In genomic region chr11:123137496-123138270, GRCh38 we compare ENCODE assay signal across 8 cellular contexts. TPM values are rescaled to one million over a fixed set of nuclear protein-coding genes. Genes with fewer than 3 reads are reported as not detected.
DNase-seq lines count a peak whose midpoint lies in the region; ATAC-seq and TF ChIP-seq lines count a peak whose summit lies in the region.

No MANE protein-coding gene starts in this region.

- no peaks in the 10 kb centered on the region for H3K4me1 ChIP-seq in naive thymus-derived CD4-positive, alpha-beta T cell (ENCODE audit: control insufficient read depth in 2 of 2, insufficient read depth in 2 of 2, low read length in 2 of 2)

- DNase-seq in Ammon's horn (ENCODE audit: low spot score) = peak; percentile 64
- DNase-seq in NCI-H2227 treated with DMSO at 0.1 percent for 48 hours (lab: John Stamatoyannopoulos, UW) = peak; percentile 59
- DNase-seq in fibroblast of mammary gland (ENCODE audit: low read depth) = peak; percentile 87
- DNase-seq in naive thymus-derived CD4-positive, alpha-beta T cell = no peak
- DNase-seq in RKO (ENCODE audit: low spot score) = no peak
- no peak for DNase-seq in stimulated activated CD4-positive, alpha-beta T cell treated with anti-CD3 and anti-CD28 coated beads, Interleukin-15, amount 100 ng/mL, for 24 hours

- no peak overlapping the region for H3K4me3 ChIP-seq in fibroblast of mammary gland (ENCODE audit: control insufficient read depth, low read depth, low read length)
- H3K4me3 ChIP-seq in naive thymus-derived CD4-positive, alpha-beta T cell (ENCODE audit: low read length) = no peak overlapping the region

- no peaks in the 10 kb centered on the region for H3K27me3 ChIP-seq in naive thymus-derived CD4-positive, alpha-beta T cell (ENCODE audit: control insufficient read depth in 2 of 2, insufficient read depth in 2 of 2, low read length in 2 of 2)

- H3K27ac Mint-ChIP-seq in naive thymus-derived CD4-positive, alpha-beta T cell = no peak overlapping the region

- no peak overlapping the region for H3K27ac ChIP-seq in naive thymus-derived CD4-positive, alpha-beta T cell (ENCODE audit: low read depth, low read length)

- TF ChIP-seq CTCF in fibroblast of mammary gland (conservative IDR thresholded peaks at IDR 0.05; ENCODE audit: control insufficient read depth, insufficient read depth, low read depth, low read length) = peak; percentile 24

- peak overlapping the region in 3 of 10 donors; percentile 19 to 39 (median 21) for H3K4me3 Mint-ChIP-seq in naive thymus-derived CD4-positive, alpha-beta T cell

- no peaks in the 10 kb centered on the region for H3K9me3 Mint-ChIP-seq in naive thymus-derived CD4-positive, alpha-beta T cell

- no peaks in the 10 kb centered on the region for H3K9me3 ChIP-seq in naive thymus-derived CD4-positive, alpha-beta T cell (ENCODE audit: control insufficient read depth in 2 of 3, low read length in 3 of 3)

- H3K36me3 ChIP-seq in naive thymus-derived CD4-positive, alpha-beta T cell (ENCODE audit: control insufficient read depth in 2 of 3, insufficient read depth in 3 of 3, low read length in 3 of 3) = no peaks in the 10 kb centered on the region

- H3K27me3 Mint-ChIP-seq in naive thymus-derived CD4-positive, alpha-beta T cell = peaks cover 0 to 11% (median 7%) of the 10 kb centered on the region in 5 donors

- CTCF ChIA-PET in naive thymus-derived CD4-positive, alpha-beta T cell (lab: Charles Lee) = no interaction called here

- H3K4me1 Mint-ChIP-seq in naive thymus-derived CD4-positive, alpha-beta T cell = peaks cover 0 to 9% (median 3%) of the 10 kb centered on the region in 7 donors

- peak; percentile 52 for ATAC-seq in naive thymus-derived CD4-positive, alpha-beta T cell
- no peak for ATAC-seq in GM21515 (IDR thresholded peaks at IDR 0.05; ENCODE audit: unreplicated experiment)
- no peak for ATAC-seq in GM18498 (IDR thresholded peaks at IDR 0.05; ENCODE audit: unreplicated experiment)

- POLR2A ChIA-PET in naive thymus-derived CD4-positive, alpha-beta T cell (lab: Charles Lee) = no interaction called here

- no peaks in the 10 kb centered on the region for H3K36me3 Mint-ChIP-seq in naive thymus-derived CD4-positive, alpha-beta T cell

- intact Hi-C loops in naive thymus-derived CD4-positive, alpha-beta T cell (cut with micrococcal nuclease) = no loop called here

RNA-seq across cellular contexts. Expression of gene CLMP, which starts 57.4 kb away (rescaled TPM):
- total RNA-seq in naive thymus-derived CD4-positive, alpha-beta T cell = under 1 TPM; 0.20 to 0.60 (median 0.43) TPM
- under 1 TPM; 0.08 to 0.20 TPM for polyA plus RNA-seq in naive thymus-derived CD4-positive, alpha-beta T cell

Comparison
In these comparisons a context has a peak if more than half of its experiments do, and no peak if none do; other contexts are left out.
1. DNase-seq: peak in Ammon's horn (single experiment), NCI-H2227 treated with DMSO at 0.1 percent for 48 hours (single experiment) and fibroblast of mammary gland (single experiment); none in naive thymus-derived CD4-positive, alpha-beta T cell (0 of 9), RKO (single experiment) and stimulated activated CD4-positive, alpha-beta T cell treated with anti-CD3 and anti-CD28 coated beads, Interleukin-15, amount 100 ng/mL, for 24 hours (single experiment).